ENCODE assay signal across 18 cellular contexts in the genomic region with DNA sequence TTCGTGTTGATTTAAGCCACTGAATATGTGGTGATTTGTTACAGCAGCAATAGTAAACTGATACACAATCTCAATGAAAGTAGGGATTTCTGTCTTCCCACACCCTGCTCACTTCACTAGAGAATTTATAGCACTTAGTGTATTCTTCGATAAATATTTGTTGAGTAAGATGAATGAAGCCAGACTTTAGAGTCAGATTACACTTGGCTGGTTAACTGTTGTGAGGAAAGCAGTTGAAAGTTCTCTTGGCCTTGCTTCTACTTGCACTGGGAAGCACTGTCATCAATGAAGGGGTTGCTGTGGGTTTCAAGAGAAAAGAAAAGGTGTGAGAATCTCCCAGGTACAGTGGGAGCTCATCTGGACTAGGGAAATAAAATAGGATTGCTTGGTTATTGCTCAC.
A peak's percentile ranks its signal among the peaks of the same experiment; 100 is the strongest.
DNase-seq lines count a peak whose midpoint lies in the region; ATAC-seq, FAIRE-seq and TF ChIP-seq lines count a peak whose summit lies in the region.
"Had no signal": no experiment of that assay in that cellular context is flagged by ENCODE, and none has a peak within 500 bp of the region (broad histone marks: within the 10 kb centered on the region; RNA-seq: fewer than 3 reads in every experiment).

No MANE protein-coding gene starts in this region.

- H3K27me3 Mint-ChIP-seq in astrocyte (ENCODE audit: low read depth, unreplicated experiment): no peaks in the 10 kb centered on the region
- H3K27me3 Mint-ChIP-seq: CD4-positive, alpha-beta memory T cell; IgD-negative memory B cell had no signal

- no peak overlapping the region for H3K4me3 ChIP-seq in HepG2 (replicated peaks in 1 of 3; ENCODE audit: insufficient read depth in 1 of 3, low read depth in 2 of 3, low read length in 3 of 3)
- H3K4me3 ChIP-seq in right lobe of liver: no peak overlapping the region
- H3K4me3 ChIP-seq in astrocyte (ENCODE audit: insufficient read depth, low read depth, low read length): no peak overlapping the region
- no peak overlapping the region for H3K4me3 ChIP-seq in osteoblast (ENCODE audit: insufficient read depth, low read length)
- H3K4me3 ChIP-seq: BLaER1, GM23248 had no signal

- H3K4me1 ChIP-seq in HepG2 (ENCODE audit: insufficient read depth, low read length): no peaks in the 10 kb centered on the region
- H3K4me1 ChIP-seq in right lobe of liver: no peaks in the 10 kb centered on the region
- peaks cover 15% of the 10 kb centered on the region for H3K4me1 ChIP-seq in astrocyte (ENCODE audit: insufficient read depth, low read length)
- peaks cover 9% of the 10 kb centered on the region for H3K4me1 ChIP-seq in foreskin keratinocyte
- peaks cover 12% of the 10 kb centered on the region for H3K4me1 ChIP-seq in osteoblast (ENCODE audit: insufficient read depth, low read length)

- in situ Hi-C loops in HepG2 (cut with HindIII; ENCODE audit: extremely low pct_ligation_motif_present, low pct_unique_long_range_greater_than_20kb): no loop called here

- intact Hi-C loops in HepG2 (cut with micrococcal nuclease; ENCODE audit: unreplicated experiment): no loop called here
- intact Hi-C loops in right lobe of liver (cut with DNase I): no loop called here

- TF ChIP-seq EP300 in HepG2 (IDR thresholded peaks at IDR 0.05; ENCODE audit: low read depth in 2 of 2, low read length in 2 of 2) (no peak), HepG2 (CRISPR knock-in tag; IDR thresholded peaks at IDR 0.05; ENCODE audit: borderline replicate concordance) (no peak)

- H3K36me3 ChIP-seq in HepG2 (replicated peaks in 1 of 2; ENCODE audit: control insufficient read depth in 1 of 2, insufficient read depth in 2 of 2, low read length in 2 of 2) (no peaks in the 10 kb centered on the region), right lobe of liver (no peaks in the 10 kb centered on the region), astrocyte (ENCODE audit: insufficient read depth, low read length) (no peaks in the 10 kb centered on the region), osteoblast (ENCODE audit: insufficient read depth, low read length) (no peaks in the 10 kb centered on the region)
- H3K36me3 ChIP-seq: BLaER1 had no signal

- H3K36me3 Mint-ChIP-seq in astrocyte (ENCODE audit: low read depth, unreplicated experiment): no peaks in the 10 kb centered on the region
- H3K36me3 Mint-ChIP-seq: CD14-positive monocyte had no signal

- CTCF ChIA-PET in HepG2 (lab: Yijun Ruan, JAX; ENCODE audit: low intra/inter-chr PET ratio, low total read pairs): no interaction called here

- H3K4me3 Mint-ChIP-seq in astrocyte (ENCODE audit: unreplicated experiment): no peak overlapping the region
- H3K4me3 Mint-ChIP-seq: CD14-positive monocyte; CD4-positive, alpha-beta memory T cell had no signal

- H3K27ac ChIP-seq in HepG2 (ENCODE audit: extremely low read length, insufficient read depth, low read length) (no peak overlapping the region), right lobe of liver (no peak overlapping the region), astrocyte (ENCODE audit: low read depth, low read length) (no peak overlapping the region), foreskin keratinocyte (peak overlapping the region; percentile 32), osteoblast (ENCODE audit: low read depth, low read length) (no peak overlapping the region)
- H3K27ac ChIP-seq: BLaER1, HL-60 had no signal

- no TSS peak for BruUV-seq in HepG2 (replicated peaks; lab: Mats Ljungman, UMichigan)

- H3K9ac ChIP-seq in HepG2 (ENCODE audit: insufficient read depth, low read depth, low read length) (no peak overlapping the region), astrocyte (ENCODE audit: low read length) (no peak overlapping the region)
- H3K9ac ChIP-seq: BLaER1, GM23248 had no signal

- ATAC-seq in HepG2 (no peak), right lobe of liver (no peak), foreskin keratinocyte (no peak)

- whole genome bisulfite sequencing in HepG2 (ENCODE audit: low lambda C conversion rate): 0% methylated on average over 2 of the region's 2 CpGs
- WGBS in right lobe of liver (ENCODE audit: insufficient coverage, low coverage, low lambda C conversion rate, missing lambda C conversion rate): 63% methylated on average over 2 of the region's 2 CpGs

- DNase-seq in HepG2 (ENCODE audit: low spot score) (no peak), right lobe of liver (no peak), astrocyte (ENCODE audit: low read depth) (peak; percentile 13), fibroblast of gingiva (ENCODE audit: low read depth) (peak; percentile 21), foreskin keratinocyte (no peak), NCI-H524 treated with DMSO at 0.1 percent for 48 hours (lab: John Stamatoyannopoulos, UW) (no peak), MV-4-11 (lab: John Stamatoyannopoulos, UW) (no peak), osteoblast (ENCODE audit: insufficient read length, low spot score, missing footprints) (no peak)
- DNase-seq: 8988T; CD4-positive, alpha-beta memory T cell; DMS79 treated with DMSO at 0.1 percent for 48 hours; GF-D8 had no signal

- H3K9me3 ChIP-seq in HepG2 (ENCODE audit: low read length) (no peaks in the 10 kb centered on the region), right lobe of liver (no peaks in the 10 kb centered on the region), astrocyte (ENCODE audit: insufficient read depth, low read depth, low read length) (no peaks in the 10 kb centered on the region), osteoblast (ENCODE audit: low read depth, low read length) (no peaks in the 10 kb centered on the region)
- H3K9me3 ChIP-seq: BLaER1 had no signal

- FAIRE-seq in HepG2 (lab: Jason Lieb, UNC) (no peak), astrocyte (lab: Jason Lieb, UNC) (no peak)
- FAIRE-seq: H54 had no signal

- no peak overlapping the region for H3K4me2 ChIP-seq in HepG2 (ENCODE audit: low read depth, low read length)
- no peak overlapping the region for H3K4me2 ChIP-seq in astrocyte (ENCODE audit: low read length)
- no peak overlapping the region for H3K4me2 ChIP-seq in osteoblast (ENCODE audit: insufficient read depth, low read length)
- H3K4me2 ChIP-seq: BLaER1 had no signal

- peaks cover 0 to 25% of the 10 kb centered on the region in 2 experiments; a peak in 4 of 5 replicates for H3K27me3 ChIP-seq in HepG2 (ENCODE audit: control insufficient read depth in 1 of 2, insufficient read depth in 2 of 2, low read length in 2 of 2)
- no peaks in the 10 kb centered on the region for H3K27me3 ChIP-seq in right lobe of liver
- no peaks in the 10 kb centered on the region for H3K27me3 ChIP-seq in astrocyte (ENCODE audit: insufficient read depth, low read length)
- no peaks in the 10 kb centered on the region for H3K27me3 ChIP-seq in foreskin keratinocyte
- H3K27me3 ChIP-seq in osteoblast (ENCODE audit: insufficient read depth, low read length): no peaks in the 10 kb centered on the region
- H3K27me3 ChIP-seq: BLaER1 had no signal

- H4K20me1 ChIP-seq in HepG2 (ENCODE audit: insufficient read depth, low read length): no peaks in the 10 kb centered on the region
- H4K20me1 ChIP-seq in astrocyte (ENCODE audit: insufficient read depth, low read length): no peaks in the 10 kb centered on the region
- H4K20me1 ChIP-seq in osteoblast (ENCODE audit: insufficient read depth, low read length): no peaks in the 10 kb centered on the region
- H4K20me1 ChIP-seq: BLaER1 had no signal

- H2AFZ ChIP-seq in HepG2 (ENCODE audit: low read length) (no peak overlapping the region), astrocyte (ENCODE audit: low read depth, low read length) (no peak overlapping the region), osteoblast (ENCODE audit: low read length) (no peak overlapping the region)
- H2AFZ ChIP-seq: GM23248 had no signal

- POLR2A ChIA-PET in HepG2 (lab: Yijun Ruan, JAX): no interaction called here

- H3K27ac Mint-ChIP-seq in astrocyte (ENCODE audit: unreplicated experiment): no peak overlapping the region
- H3K27ac Mint-ChIP-seq: CD14-positive monocyte; CD4-positive, alpha-beta memory T cell; IgD-negative memory B cell had no signal

- TF ChIP-seq CTCF in HepG2 (CRISPR knock-in tag; IDR thresholded peaks at IDR 0.05) (no peak), right lobe of liver (IDR thresholded peaks at IDR 0.05) (no peak), astrocyte (IDR thresholded peaks at IDR 0.05; ENCODE audit: insufficient read depth, low read depth, low read length) (no peak), foreskin keratinocyte (conservative IDR thresholded peaks at IDR 0.05) (no peak), osteoblast (IDR thresholded peaks at IDR 0.05; ENCODE audit: extremely low read depth, low read depth, low read length) (no peak)

- no peak for TF ChIP-seq RAD21 in HepG2 (CRISPR knock-in tag; IDR thresholded peaks at IDR 0.05)

- TF ChIP-seq POLR2A in HepG2 (IDR thresholded peaks at IDR 0.05; ENCODE audit: insufficient read depth in 1 of 2, low read depth in 2 of 2, low read length in 2 of 2): no peak
- TF ChIP-seq POLR2A in right lobe of liver (IDR thresholded peaks at IDR 0.05): no peak

- H3K79me2 ChIP-seq in HepG2 (ENCODE audit: insufficient read depth, low read length) (no peaks in the 10 kb centered on the region), astrocyte (ENCODE audit: insufficient read depth, low read length) (no peaks in the 10 kb centered on the region), osteoblast (ENCODE audit: insufficient read depth, low read length) (no peaks in the 10 kb centered on the region)

- H3K9me3 Mint-ChIP-seq in astrocyte (ENCODE audit: unreplicated experiment): peaks cover 6% of the 10 kb centered on the region

- H3K4me1 Mint-ChIP-seq in astrocyte (ENCODE audit: low read depth, unreplicated experiment): peaks cover 19% of the 10 kb centered on the region
- H3K4me1 Mint-ChIP-seq: CD14-positive monocyte; CD4-positive, alpha-beta memory T cell had no signal

TF ChIP-seq in HepG2, 621 proteins besides CTCF, POLR2A, EP300 and RAD21:
- TF ChIP-seq SIX1 (CRISPR knock-in tag; IDR thresholded peaks at IDR 0.05; ENCODE audit: borderline replicate concordance) (no peak), ZNF12 (CRISPR knock-in tag; IDR thresholded peaks at IDR 0.05) (peak; percentile 85)

Comparison
In these comparisons a context has a peak if more than half of its experiments do, and no peak if none do; other contexts are left out.
1. DNase-seq: peak in astrocyte (single experiment) and fibroblast of gingiva (single experiment); none in HepG2 (single experiment), right lobe of liver (0 of 3), foreskin keratinocyte (0 of 2), NCI-H524 treated with DMSO at 0.1 percent for 48 hours (single experiment), MV-4-11 (single experiment) and osteoblast (single experiment).